ENCODE assay signal across 11 cellular contexts in the genomic region with DNA sequence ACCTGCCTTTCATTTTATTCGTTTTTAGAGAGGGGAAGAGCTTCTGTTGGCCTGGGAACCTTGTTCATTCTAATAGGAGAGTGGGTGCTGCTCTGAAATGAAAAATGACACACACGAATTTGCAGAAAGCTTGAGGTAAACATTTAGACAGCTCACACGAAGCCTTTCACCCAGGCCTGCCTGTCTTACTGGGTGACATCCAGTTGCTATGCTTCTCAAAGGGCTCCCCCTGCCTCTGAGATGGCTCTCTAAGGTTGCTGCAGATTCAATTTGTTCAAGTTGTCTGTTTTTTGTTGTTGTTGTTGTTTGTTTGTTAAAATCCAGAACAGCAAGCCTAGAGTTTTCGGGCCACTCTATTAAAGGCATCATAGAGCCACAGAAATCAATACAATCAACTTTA. TPM values are rescaled to one million over a fixed set of nuclear protein-coding genes. Genes with fewer than 3 reads are reported as not detected.
DNase-seq lines count a peak whose midpoint lies in the region; ATAC-seq and TF ChIP-seq lines count a peak whose summit lies in the region.
"Had no signal": no experiment of that assay in that cellular context is flagged by ENCODE, and none has a peak within 500 bp of the region (broad histone marks: within the 10 kb centered on the region; RNA-seq: fewer than 3 reads in every experiment).

No MANE protein-coding gene starts in this region.

- intact Hi-C loops in A673 (cut with micrococcal nuclease; ENCODE audit: unreplicated experiment): loop anchor here (5.0 kb wide), 1 partner anchor 1096 kb away; no protein-coding TSS in a partner anchor
- intact Hi-C loops in spleen (cut with DNase I; ENCODE audit: low total_unique reads): no loop called here

- H3K27me3 Mint-ChIP-seq in natural killer cell treated with Interleukin-12 subunit alpha and Interleukin-12 subunit beta and Interleukin-15 and Interleukin-18, amount 100 ng/mL, for 72 hours: no peaks in the 10 kb centered on the region
- H3K27me3 Mint-ChIP-seq: activated CD8-positive, alpha-beta memory T cell treated with anti-CD3 and anti-CD28 coated beads, Interleukin-2, amount 10 ng/mL, durations not matched to agents 7 days and 5 days had no signal

- peaks cover 2% of the 10 kb centered on the region; the same call in 1 of the 2 replicates for H4K20me1 ChIP-seq in DND-41 (ENCODE audit: insufficient read depth, low read length)

- no peak overlapping the region for H3K9ac ChIP-seq in DND-41 (ENCODE audit: low read depth, low read length)

- H3K27me3 ChIP-seq in DND-41 (ENCODE audit: insufficient read depth, low read length, poor library complexity) (no peaks in the 10 kb centered on the region), A673 (replicated peaks; ENCODE audit: insufficient read depth, low read depth, low read length, poor library complexity) (peaks cover 18% of the 10 kb centered on the region), spleen (replicated peaks in 1 of 7) (no peaks in the 10 kb centered on the region)

- H3K4me3 ChIP-seq in DND-41 (ENCODE audit: low read depth in 1 of 2, low read length in 2 of 2) (no peak overlapping the region), epithelial cell of esophagus (ENCODE audit: low read length) (no peak overlapping the region), A673 (ENCODE audit: low read depth, low read length, poor library complexity, severe bottlenecking) (no peak overlapping the region), spleen (no peak overlapping the region)
- H3K4me3 ChIP-seq: K562 had no signal

- CTCF ChIA-PET in A673 (lab: Charles Lee): no interaction called here

- H3K27ac Mint-ChIP-seq in natural killer cell treated with Interleukin-12 subunit alpha and Interleukin-12 subunit beta and Interleukin-15 and Interleukin-18, amount 100 ng/mL, for 72 hours: no peak overlapping the region
- H3K27ac Mint-ChIP-seq: activated CD8-positive, alpha-beta memory T cell treated with anti-CD3 and anti-CD28 coated beads, Interleukin-2, amount 10 ng/mL, durations not matched to agents 7 days and 5 days; T-helper 2 cell treated with Interferon-gamma antibody and Interleukin-4, amounts not matched to agents 5 μg/mL and 100 μg/mL, for 36 hours had no signal

- no peaks in the 10 kb centered on the region for H3K36me3 Mint-ChIP-seq in natural killer cell treated with Interleukin-12 subunit alpha and Interleukin-12 subunit beta and Interleukin-15 and Interleukin-18, amount 100 ng/mL, for 72 hours
- H3K36me3 Mint-ChIP-seq: activated CD8-positive, alpha-beta memory T cell treated with anti-CD3 and anti-CD28 coated beads, Interleukin-2, amount 10 ng/mL, durations not matched to agents 7 days and 5 days had no signal

- H3K36me3 ChIP-seq in DND-41 (ENCODE audit: insufficient read depth, low read length) (no peaks in the 10 kb centered on the region; the same call in 1 of the 2 replicates), A673 (ENCODE audit: insufficient read depth, low read length, poor library complexity, severe bottlenecking) (no peaks in the 10 kb centered on the region), spleen (no peaks in the 10 kb centered on the region)

- TF ChIP-seq CTCF in DND-41 (IDR thresholded peaks at IDR 0.05; ENCODE audit: borderline replicate concordance, extremely low read depth, low read length, poor library complexity, severe bottlenecking) (peak; percentile 36), epithelial cell of esophagus (IDR thresholded peaks at IDR 0.05; ENCODE audit: insufficient read depth, low read depth, low read length, missing control alignments) (peak; percentile 30), A673 (conservative IDR thresholded peaks at IDR 0.05; ENCODE audit: low read depth, low read length) (no peak), spleen (IDR thresholded peaks at IDR 0.05 in 8 of 11, conservative IDR thresholded peaks at IDR 0.05 in 3 of 11) (no peak)

- POLR2A ChIA-PET in A673 (lab: Charles Lee; ENCODE audit: low non-redundant PET): no interaction called here

- BruUV-seq in A673 (replicated peaks; lab: Mats Ljungman, UMichigan): no TSS peak

- 43 to 63% (median 53%) methylated on average over 4 of the region's 4 CpGs for WGBS in spleen, 5 donors

- H3K9me3 ChIP-seq in DND-41 (ENCODE audit: insufficient read depth, low read length, severe bottlenecking) (no peaks in the 10 kb centered on the region), A673 (ENCODE audit: low read depth, low read length, poor library complexity, severe bottlenecking) (no peaks in the 10 kb centered on the region), spleen (no peaks in the 10 kb centered on the region)

- no peak for ATAC-seq in DND-41 (ENCODE audit: insufficient read depth, low read depth)
- peak; percentile 64 for ATAC-seq in GM21367 (IDR thresholded peaks at IDR 0.05; ENCODE audit: unreplicated experiment)
- peak; percentile 90 for ATAC-seq in HG03442 (IDR thresholded peaks at IDR 0.05; ENCODE audit: unreplicated experiment)
- no peak for ATAC-seq in natural killer cell treated with Interleukin-12 subunit alpha and Interleukin-12 subunit beta and Interleukin-15 and Interleukin-18, amount 100 ng/mL, for 72 hours
- ATAC-seq: activated CD8-positive, alpha-beta memory T cell treated with anti-CD3 and anti-CD28 coated beads, Interleukin-2, amount 10 ng/mL, durations not matched to agents 7 days and 5 days; K562 had no signal

- H3K79me2 ChIP-seq in DND-41 (ENCODE audit: insufficient read depth, low read length): peaks cover 80% of the 10 kb centered on the region

- H3K4me1 ChIP-seq in DND-41 (ENCODE audit: insufficient read depth, low read length) (peaks cover 3% of the 10 kb centered on the region; the same call in 1 of the 2 replicates), A673 (ENCODE audit: insufficient read depth, low read length, poor library complexity, severe bottlenecking) (no peaks in the 10 kb centered on the region), spleen (no peaks in the 10 kb centered on the region)

- no peaks in the 10 kb centered on the region for H3K4me1 Mint-ChIP-seq in natural killer cell treated with Interleukin-12 subunit alpha and Interleukin-12 subunit beta and Interleukin-15 and Interleukin-18, amount 100 ng/mL, for 72 hours (ENCODE audit: low read depth in 2 of 2)
- H3K4me1 Mint-ChIP-seq: activated CD8-positive, alpha-beta memory T cell treated with anti-CD3 and anti-CD28 coated beads, Interleukin-2, amount 10 ng/mL, durations not matched to agents 7 days and 5 days had no signal

- no peak for TF ChIP-seq POLR2A in spleen (IDR thresholded peaks at IDR 0.05)

- no peak overlapping the region for H3K4me3 Mint-ChIP-seq in natural killer cell treated with Interleukin-12 subunit alpha and Interleukin-12 subunit beta and Interleukin-15 and Interleukin-18, amount 100 ng/mL, for 72 hours
- H3K4me3 Mint-ChIP-seq: activated CD8-positive, alpha-beta memory T cell treated with anti-CD3 and anti-CD28 coated beads, Interleukin-2, amount 10 ng/mL, durations not matched to agents 7 days and 5 days; T-helper 2 cell treated with Interferon-gamma antibody and Interleukin-4, amounts not matched to agents 5 μg/mL and 100 μg/mL, for 36 hours had no signal

- no peak overlapping the region for H2AFZ ChIP-seq in DND-41 (ENCODE audit: low read depth, low read length)

- DNase-seq in DND-41: no peak
- peak; percentile 16 for DNase-seq in epithelial cell of esophagus (ENCODE audit: low read depth)
- no peak for DNase-seq in A673 (ENCODE audit: low spot score)
- no peak for DNase-seq in natural killer cell treated with Interleukin-12 subunit alpha and Interleukin-12 subunit beta and Interleukin-15 and Interleukin-18, amount 100 ng/mL, for 72 hours (ENCODE audit: low spot score)
- no peak for DNase-seq in spleen
- DNase-seq in amniotic stem cell (lab: John Stamatoyannopoulos, UW): no peak
- DNase-seq: activated CD8-positive, alpha-beta memory T cell treated with anti-CD3 and anti-CD28 coated beads, Interleukin-2, amount 10 ng/mL, durations not matched to agents 7 days and 5 days had no signal

- H3K27ac ChIP-seq in DND-41 (ENCODE audit: low read length) (no peak overlapping the region), A673 (ENCODE audit: low read depth, low read length, poor library complexity, severe bottlenecking) (no peak overlapping the region), spleen (no peak overlapping the region)

- no peaks in the 10 kb centered on the region for H3K9me3 Mint-ChIP-seq in natural killer cell treated with Interleukin-12 subunit alpha and Interleukin-12 subunit beta and Interleukin-15 and Interleukin-18, amount 100 ng/mL, for 72 hours
- H3K9me3 Mint-ChIP-seq: T-helper 2 cell treated with Interferon-gamma antibody and Interleukin-4, amounts not matched to agents 5 μg/mL and 100 μg/mL, for 36 hours had no signal

- H3K4me2 ChIP-seq in DND-41 (ENCODE audit: insufficient read depth, low read length): no peak overlapping the region

RNA-seq across cellular contexts. Expression of a gene that starts 18.1 kb away (rescaled TPM):
- total RNA-seq in A673 (2021) (not detected in 2 replicates), spleen (under 1 TPM in 1 of 7 donors, not detected in 6; 0.55 TPM)
- 1 to 10 TPM; 1.1 to 1.5 TPM for total RNA-seq in natural killer cell treated with Interleukin-12 subunit alpha and Interleukin-12 subunit beta and Interleukin-15 and Interleukin-18, amount 100 ng/mL, for 72 hours
- under 1 TPM in 2 of 3 donors, not detected in 1; under 0.01 to 0.02 TPM for polyA plus RNA-seq in spleen
- total RNA-seq: K562 had no signal
- polyA plus RNA-seq: K562 had no signal

Comparison
In these comparisons a context has a peak if more than half of its experiments do, and no peak if none do; other contexts are left out.
1. ATAC-seq: peak in GM21367 (single experiment) and HG03442 (single experiment); none in DND-41 (single experiment) and natural killer cell treated with Interleukin-12 subunit alpha and Interleukin-12 subunit beta and Interleukin-15 and Interleukin-18, amount 100 ng/mL, for 72 hours (0 of 2).
2. CTCF ChIP-seq: peak in DND-41 (single experiment) and epithelial cell of esophagus (single experiment); none in A673 (single experiment) and spleen (0 of 11).